Comparison of ENCODE assay signal across 8 cellular contexts in genomic region chr6:32191696-32192607, GRCh38. TPM values are rescaled to one million over a fixed set of nuclear protein-coding genes. Genes with fewer than 3 reads are reported as not detected.
DNase-seq lines count a peak whose midpoint lies in the region; ATAC-seq and TF ChIP-seq lines count a peak whose summit lies in the region.

No MANE protein-coding gene starts in this region.

- peak overlapping the region; percentile 94 to 99 (median 98) for H3K4me3 Mint-ChIP-seq in naive B cell

- DNase-seq in A673 (ENCODE audit: low spot score) (no peak), breast epithelium (ENCODE audit: low spot score in 2 of 2) (no peak), naive B cell (no peak), MG63 (no peak), GM03348 (ENCODE audit: low spot score) (no peak)
- no peak for DNase-seq in stimulated activated CD4-positive, alpha-beta T cell treated with anti-CD3 and anti-CD28 coated beads, Interleukin-2, amount 100 ng/mL, for 48 hours

- 89% methylated on average over 14 of the region's 15 CpGs for WGBS in HUES64

- peaks cover 76 to 83% (median 81%) of the 10 kb centered on the region in 3 donors for H3K4me1 Mint-ChIP-seq in naive B cell

- H3K4me1 ChIP-seq in A673 (ENCODE audit: insufficient read depth, low read length, poor library complexity, severe bottlenecking): peaks cover 38% of the 10 kb centered on the region
- H3K4me1 ChIP-seq in HUES64 (ENCODE audit: insufficient read depth, low read length): peaks cover 38% of the 10 kb centered on the region
- peaks cover 0 to 12% of the 10 kb centered on the region in 2 donors for H3K4me1 ChIP-seq in breast epithelium

- no peaks in the 10 kb centered on the region for H3K27me3 Mint-ChIP-seq in naive B cell

- peak overlapping the region; percentile 94 for H3K27ac ChIP-seq in A673 (ENCODE audit: low read depth, low read length, poor library complexity, severe bottlenecking)
- H3K27ac ChIP-seq in HUES64 (ENCODE audit: low read depth, low read length): peak overlapping the region; percentile 62; the same call in 1 of the 2 replicates
- H3K27ac ChIP-seq in breast epithelium: peak overlapping the region; percentile 97 to 98

- POLR2A ChIA-PET in A673 (lab: Charles Lee; ENCODE audit: low non-redundant PET): no interaction called here

- intact Hi-C loops in A673 (cut with micrococcal nuclease; ENCODE audit: unreplicated experiment): no loop called here
- intact Hi-C loops in breast epithelium (cut with DNase I; ENCODE audit: low total_unique reads): no loop called here

- no peaks in the 10 kb centered on the region for H3K9me3 Mint-ChIP-seq in naive B cell

- peak overlapping the region; percentile 95 to 100 (median 99) for H3K27ac Mint-ChIP-seq in naive B cell

- ATAC-seq in naive B cell (ENCODE audit: low read depth in 2 of 2) (no peak), HG02763 (IDR thresholded peaks at IDR 0.05; ENCODE audit: unreplicated experiment) (no peak)

- peaks cover 6 to 27% of the 10 kb centered on the region in 2 donors for H3K36me3 Mint-ChIP-seq in naive B cell

- H3K36me3 ChIP-seq in A673 (ENCODE audit: insufficient read depth, low read length, poor library complexity, severe bottlenecking) (peaks cover 11% of the 10 kb centered on the region), HUES64 (ENCODE audit: insufficient read depth, low read length) (peaks cover 12% of the 10 kb centered on the region), breast epithelium (no peaks in the 10 kb centered on the region), MG63 (peaks cover 2% of the 10 kb centered on the region; the same call in 1 of the 2 replicates)

- no TSS peak for BruUV-seq in A673 (replicated peaks; lab: Mats Ljungman, UMichigan)

- CTCF ChIA-PET in A673 (lab: Charles Lee): no interaction called here

- TF ChIP-seq CTCF in A673 (conservative IDR thresholded peaks at IDR 0.05; ENCODE audit: low read depth, low read length) (no peak), breast epithelium (IDR thresholded peaks at IDR 0.05) (no peak)

- H3K27me3 ChIP-seq in A673 (replicated peaks; ENCODE audit: insufficient read depth, low read depth, low read length, poor library complexity) (no peaks in the 10 kb centered on the region), HUES64 (ENCODE audit: insufficient read depth, low read length) (no peaks in the 10 kb centered on the region), breast epithelium (no peaks in the 10 kb centered on the region), MG63 (no peaks in the 10 kb centered on the region)

- H3K9me3 ChIP-seq in A673 (ENCODE audit: low read depth, low read length, poor library complexity, severe bottlenecking) (no peaks in the 10 kb centered on the region), HUES64 (ENCODE audit: insufficient read depth, low read depth, low read length) (no peaks in the 10 kb centered on the region), breast epithelium (no peaks in the 10 kb centered on the region), MG63 (no peaks in the 10 kb centered on the region)

- no peak for TF ChIP-seq POLR2A in breast epithelium (IDR thresholded peaks at IDR 0.05)

- H3K4me3 ChIP-seq in A673 (ENCODE audit: low read depth, low read length, poor library complexity, severe bottlenecking) (no peak overlapping the region), HUES64 (ENCODE audit: low read length) (no peak overlapping the region), breast epithelium (peak overlapping the region; percentile 32 to 74 (median 42)), MG63 (no peak overlapping the region)

- no peak overlapping the region; the same call in 1 of the 2 replicates for H3K9ac ChIP-seq in HUES64 (ENCODE audit: low read depth, low read length)

RNA-seq across cellular contexts. Expression of gene GPSM3, which starts 0.5 kb away (rescaled TPM):
- total RNA-seq in A673 (2021) (4.8 and 6.0 TPM in 2 replicates), breast epithelium (10 to 100 TPM in 2 of 3 donors, 1 to 10 TPM in 1; 8.2 to 18.2 (median 11.3) TPM)
- polyA plus RNA-seq in HUES64 (2013, experiment 1 of 2): 9.2 TPM
- 11.5 TPM for polyA plus RNA-seq in HUES64 (2013, experiment 2 of 2)
- 100 to 1,000 TPM in 5 of 6 donors, 10 to 100 TPM in 1; 99.0 to 145 (median 125) TPM for polyA plus RNA-seq in naive B cell (ENCODE audit: low read depth in 6 of 6)
- total RNA-seq in MG63 (2014; rRNA removed; shearing (Covaris generic); ENCODE audit: low replicate concordance): 0.10 and 0.20 TPM in 2 replicates

RNA-seq across cellular contexts. Expression of gene PBX2, which starts 1.9 kb away (rescaled TPM):
- 84.0 and 97.2 TPM in 2 replicates for total RNA-seq in A673 (2021)
- 108 TPM for polyA plus RNA-seq in HUES64 (2013, experiment 1 of 2)
- polyA plus RNA-seq in HUES64 (2013, experiment 2 of 2): 120 TPM
- 10 to 100 TPM; 32.3 to 61.6 (median 48.5) TPM for total RNA-seq in breast epithelium
- 1 to 10 TPM in 5 of 6 donors, under 1 TPM in 1; 0.64 to 4.0 (median 3.1) TPM for polyA plus RNA-seq in naive B cell (ENCODE audit: low read depth in 6 of 6)
- 10.9 and 13.2 TPM in 2 replicates for total RNA-seq in MG63 (2014; rRNA removed; shearing (Covaris generic); ENCODE audit: low replicate concordance)

RNA-seq across cellular contexts. Expression of gene AGER, which starts 7.9 kb away (rescaled TPM):
- total RNA-seq in A673 (2021): 13.3 and 18.8 TPM in 2 replicates
- 4.0 TPM for polyA plus RNA-seq in HUES64 (2013, experiment 1 of 2)
- polyA plus RNA-seq in HUES64 (2013, experiment 2 of 2): 4.1 TPM
- total RNA-seq in breast epithelium: 1 to 10 TPM; 1.3 to 2.6 (median 1.8) TPM
- polyA plus RNA-seq in naive B cell (ENCODE audit: low read depth in 6 of 6): 1 to 10 TPM in 1 of 6 donors, under 1 TPM in 3, not detected in 2; 0.32 to 1.1 (median 0.63) TPM
- 1.4 TPM in 1 of 2 replicates, not detected in the other for total RNA-seq in MG63 (2014; rRNA removed; shearing (Covaris generic); ENCODE audit: low replicate concordance)

RNA-seq across cellular contexts. Expression of gene RNF5, which starts 13.7 kb away (rescaled TPM):
- total RNA-seq in A673 (2021): 62.9 and 67.0 TPM in 2 replicates
- polyA plus RNA-seq in HUES64 (2013, experiment 1 of 2): 88.9 TPM
- polyA plus RNA-seq in HUES64 (2013, experiment 2 of 2): 98.6 TPM
- total RNA-seq in breast epithelium: 10 to 100 TPM; 56.3 to 78.0 (median 70.5) TPM
- polyA plus RNA-seq in naive B cell (ENCODE audit: low read depth in 6 of 6): 100 to 1,000 TPM in 3 of 6 donors, 10 to 100 TPM in 3; 85.9 to 116 (median 102) TPM
- total RNA-seq in MG63 (2014; rRNA removed; shearing (Covaris generic); ENCODE audit: low replicate concordance): 28.7 and 38.3 TPM in 2 replicates

RNA-seq across cellular contexts. Expression of gene AGPAT1, which starts 16.1 kb away (rescaled TPM):
- total RNA-seq in A673 (2021) (102 and 108 TPM in 2 replicates), breast epithelium (10 to 100 TPM; 25.8 to 33.8 (median 30.6) TPM)
- polyA plus RNA-seq in HUES64 (2013, experiment 1 of 2): 79.0 TPM
- polyA plus RNA-seq in HUES64 (2013, experiment 2 of 2): 88.3 TPM
- 10 to 100 TPM in 5 of 6 donors, 1 to 10 TPM in 1; 9.1 to 20.6 (median 13.1) TPM for polyA plus RNA-seq in naive B cell (ENCODE audit: low read depth in 6 of 6)
- 22.8 and 24.8 TPM in 2 replicates for total RNA-seq in MG63 (2014; rRNA removed; shearing (Covaris generic); ENCODE audit: low replicate concordance)

Comparison
In these comparisons a context has a peak if more than half of its experiments do, and no peak if none do; other contexts are left out.
1. H3K4me3 ChIP-seq: peak in breast epithelium (3 of 3); none in A673 (single experiment), HUES64 (single experiment) and MG63 (single experiment).
2. Peak in every context shown above with its lines, with median percentiles within 50 percentile points of each other: H3K27ac ChIP-seq.